Comparison of ENCODE assay signal across 8 cellular contexts in the genomic region with DNA sequence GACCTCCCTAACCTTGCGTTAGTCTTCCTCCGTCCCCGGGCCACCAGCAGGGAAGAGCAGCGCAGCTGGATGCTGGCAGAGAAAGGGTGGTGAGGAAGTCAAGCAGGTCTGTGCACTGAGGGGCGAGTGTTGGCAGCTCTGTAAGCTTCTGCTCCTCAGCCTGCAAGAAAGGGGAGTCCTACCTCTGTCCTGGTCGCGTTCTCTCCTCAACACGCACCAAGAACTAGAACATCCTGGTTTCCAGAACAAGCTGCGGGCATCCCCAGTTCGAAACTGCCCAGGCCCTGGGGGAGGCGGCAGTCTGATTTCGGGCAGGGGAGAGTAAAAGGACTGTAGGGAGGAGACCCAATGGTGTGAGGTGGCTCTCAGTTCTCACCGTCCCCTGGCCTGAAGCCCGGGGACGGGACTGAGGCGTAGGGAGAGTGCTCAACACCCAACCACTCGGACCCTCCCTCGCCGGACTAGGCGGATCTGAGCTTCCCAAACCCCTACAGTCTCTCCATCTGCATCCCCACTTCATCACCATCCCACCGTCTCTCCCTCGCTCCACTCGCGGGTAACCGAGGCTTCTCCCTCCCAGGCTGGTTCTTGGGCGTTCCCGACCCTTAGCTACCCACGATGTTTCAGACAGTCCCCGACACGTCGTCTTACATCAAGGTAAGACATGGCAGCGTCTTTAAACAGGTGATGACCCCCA. TPM values are rescaled to one million over a fixed set of nuclear protein-coding genes. Genes with fewer than 3 reads are reported as not detected.
DNase-seq lines count a peak whose midpoint lies in the region; ATAC-seq and TF ChIP-seq lines count a peak whose summit lies in the region.

No MANE protein-coding gene starts in this region.

- H3K36me3 Mint-ChIP-seq in Calu3 (ENCODE audit: insufficient read depth, unreplicated experiment) (no peaks in the 10 kb centered on the region), HFFc6 (ENCODE audit: low read depth) (no peaks in the 10 kb centered on the region)
- peaks cover 3% of the 10 kb centered on the region for H3K36me3 Mint-ChIP-seq in activated naive CD8-positive, alpha-beta T cell treated with anti-CD3 and anti-CD28 coated beads for 36 hours
- peaks cover 0 to 3% (median 0%) of the 10 kb centered on the region in 5 donors for H3K36me3 Mint-ChIP-seq in naive thymus-derived CD4-positive, alpha-beta T cell

- CTCF ChIA-PET in Calu3 (lab: Charles Lee): interaction anchor here (0.5 to 0.6 kb wide), 3 partner anchors 11 to 560 kb away, joined by 3 to 4 read pairs (median 3); no protein-coding TSS in a partner anchor
- CTCF ChIA-PET in naive thymus-derived CD4-positive, alpha-beta T cell (lab: Charles Lee): interaction anchor here (0.6 to 1.9 kb wide), 8 partner anchors 15 to 528 kb away, joined by 3 to 7 read pairs (median 4); no protein-coding TSS in a partner anchor

- H3K36me3 ChIP-seq in naive thymus-derived CD4-positive, alpha-beta T cell (ENCODE audit: control insufficient read depth in 2 of 3, insufficient read depth in 3 of 3, low read length in 3 of 3): no peaks in the 10 kb centered on the region

- no peak for DNase-seq in Calu3
- DNase-seq in HFFc6: no peak
- DNase-seq in activated naive CD8-positive, alpha-beta T cell treated with anti-CD3 and anti-CD28 coated beads for 36 hours: no peak
- DNase-seq in naive thymus-derived CD4-positive, alpha-beta T cell: peak in 3 of 9 donors; percentile 21 to 32 (median 31)
- no peak for DNase-seq in foreskin fibroblast
- no peak for DNase-seq in activated effector memory CD4-positive, alpha-beta T cell treated with anti-CD3 and anti-CD28 coated beads, Interleukin-2, amount 50 U/mL, for 16 hours
- DNase-seq in NK-92 treated with Interleukin-12 subunit alpha and Interleukin-12 subunit beta, amount 100 ng/mL, for 24 hours (lab: John Stamatoyannopoulos, UW): no peak
- DNase-seq in stimulated activated CD4-positive, alpha-beta T cell treated with anti-CD3 and anti-CD28 coated beads, Interleukin-1b, Interleukin-23, amount 100 ng/mL, for 48 hours: no peak

- no peak for TF ChIP-seq CTCF in Calu3 (IDR thresholded peaks at IDR 0.05; ENCODE audit: unreplicated experiment)
- no peak for TF ChIP-seq CTCF in HFFc6 (IDR thresholded peaks at IDR 0.05)
- TF ChIP-seq CTCF in foreskin fibroblast (IDR thresholded peaks at IDR 0.05; ENCODE audit: low read depth, low read length): no peak

- H3K9me3 ChIP-seq in naive thymus-derived CD4-positive, alpha-beta T cell (ENCODE audit: control insufficient read depth in 2 of 3, low read length in 3 of 3): no peaks in the 10 kb centered on the region

- peak overlapping the region; percentile 36 for H3K4me3 Mint-ChIP-seq in Calu3 (ENCODE audit: low read depth, unreplicated experiment)
- H3K4me3 Mint-ChIP-seq in HFFc6: peak overlapping the region; percentile 17; the same call in 1 of the 2 replicates
- H3K4me3 Mint-ChIP-seq in activated naive CD8-positive, alpha-beta T cell treated with anti-CD3 and anti-CD28 coated beads for 36 hours: peak overlapping the region; percentile 79
- H3K4me3 Mint-ChIP-seq in naive thymus-derived CD4-positive, alpha-beta T cell: peak overlapping the region; percentile 78 to 94 (median 86)

- peaks cover 60% of the 10 kb centered on the region for H3K27me3 Mint-ChIP-seq in Calu3 (ENCODE audit: unreplicated experiment)
- H3K27me3 Mint-ChIP-seq in HFFc6 (ENCODE audit: insufficient read depth): peaks cover 41% of the 10 kb centered on the region
- peaks cover 40% of the 10 kb centered on the region for H3K27me3 Mint-ChIP-seq in activated naive CD8-positive, alpha-beta T cell treated with anti-CD3 and anti-CD28 coated beads for 36 hours
- H3K27me3 Mint-ChIP-seq in naive thymus-derived CD4-positive, alpha-beta T cell: peaks cover 17 to 82% (median 34%) of the 10 kb centered on the region in 5 donors

- POLR2A ChIA-PET in naive thymus-derived CD4-positive, alpha-beta T cell (lab: Charles Lee): interaction anchor here (0.7 to 1.7 kb wide), 9 partner anchors 9 to 514 kb away, joined by 3 to 6 read pairs (median 4); no protein-coding TSS in a partner anchor

- peak overlapping the region; percentile 73 for H3K4me3 ChIP-seq in naive thymus-derived CD4-positive, alpha-beta T cell (ENCODE audit: low read length)
- no peak overlapping the region for H3K4me3 ChIP-seq in foreskin fibroblast (ENCODE audit: low read depth in 1 of 2, low read length in 2 of 2)

- intact Hi-C loops in Calu3 (cut with micrococcal nuclease; ENCODE audit: unreplicated experiment): no loop called here
- intact Hi-C loops in naive thymus-derived CD4-positive, alpha-beta T cell (cut with micrococcal nuclease): loop anchor here in 1 of 2 donors (1.0 to 5.0 kb wide), 2 partner anchors 8 to 39 kb away; partner anchors contain the start of gene FLI1

- H3K4me1 ChIP-seq in naive thymus-derived CD4-positive, alpha-beta T cell (ENCODE audit: control insufficient read depth in 2 of 2, insufficient read depth in 2 of 2, low read length in 2 of 2): peaks cover 17 to 34% of the 10 kb centered on the region in 2 donors

- peaks cover 4 to 13% of the 10 kb centered on the region in 2 donors for H3K27me3 ChIP-seq in naive thymus-derived CD4-positive, alpha-beta T cell (ENCODE audit: control insufficient read depth in 2 of 2, insufficient read depth in 2 of 2, low read length in 2 of 2)

- H3K4me1 Mint-ChIP-seq in Calu3 (ENCODE audit: low read depth, unreplicated experiment) (no peaks in the 10 kb centered on the region), HFFc6 (ENCODE audit: low read depth) (peaks cover 38% of the 10 kb centered on the region)
- H3K4me1 Mint-ChIP-seq in activated naive CD8-positive, alpha-beta T cell treated with anti-CD3 and anti-CD28 coated beads for 36 hours: peaks cover 40% of the 10 kb centered on the region
- H3K4me1 Mint-ChIP-seq in naive thymus-derived CD4-positive, alpha-beta T cell: peaks cover 33 to 59% (median 52%) of the 10 kb centered on the region in 7 donors

- H3K27ac Mint-ChIP-seq in Calu3 (ENCODE audit: unreplicated experiment) (no peak overlapping the region), HFFc6 (no peak overlapping the region)
- H3K27ac Mint-ChIP-seq in activated naive CD8-positive, alpha-beta T cell treated with anti-CD3 and anti-CD28 coated beads for 36 hours: no peak overlapping the region
- H3K27ac Mint-ChIP-seq in naive thymus-derived CD4-positive, alpha-beta T cell: peak overlapping the region in 1 of 9 donors; percentile 2

- ATAC-seq in naive thymus-derived CD4-positive, alpha-beta T cell: peak; percentile 47

- H3K9me3 Mint-ChIP-seq in Calu3 (ENCODE audit: low read depth, unreplicated experiment): peaks cover 5% of the 10 kb centered on the region
- no peaks in the 10 kb centered on the region for H3K9me3 Mint-ChIP-seq in HFFc6
- no peaks in the 10 kb centered on the region for H3K9me3 Mint-ChIP-seq in activated naive CD8-positive, alpha-beta T cell treated with anti-CD3 and anti-CD28 coated beads for 36 hours
- H3K9me3 Mint-ChIP-seq in naive thymus-derived CD4-positive, alpha-beta T cell: peaks cover 0 to 3% (median 0%) of the 10 kb centered on the region in 11 donors

- no TSS peak for BruUV-seq in Calu3 (replicated peaks; lab: Mats Ljungman, UMichigan)

- no peak overlapping the region for H3K27ac ChIP-seq in naive thymus-derived CD4-positive, alpha-beta T cell (ENCODE audit: low read depth, low read length)

RNA-seq across cellular contexts. Expression of gene FLI1, which starts 7.7 kb away (rescaled TPM):
- 0.17 TPM in 1 of 2 replicates, not detected in the other for total RNA-seq in Calu3 (2022)
- total RNA-seq in HFFc6 (2021; fragmentation: NEBNext Ultra II Directional; extraction: Animal tissue kit (Norgen Biotek cat#: 25700)): 10 to 100 TPM; 11.0 to 24.2 (median 19.8) TPM
- 10 to 100 TPM; 37.5 to 38.9 TPM for total RNA-seq in activated naive CD8-positive, alpha-beta T cell treated with anti-CD3 and anti-CD28 coated beads for 36 hours
- 100 to 1,000 TPM in 1 of 5 experiments, 10 to 100 TPM in 4; 80.8 to 108 (median 89.3) TPM for total RNA-seq in naive thymus-derived CD4-positive, alpha-beta T cell
- polyA plus RNA-seq in naive thymus-derived CD4-positive, alpha-beta T cell: 10 to 100 TPM; 52.1 to 53.8 TPM

Comparison
In these comparisons a context has a peak if more than half of its experiments do, and no peak if none do; other contexts are left out.
1. H3K4me3 Mint-ChIP-seq: peak in every context shown above with its lines; median percentile 86 in naive thymus-derived CD4-positive, alpha-beta T cell; 79 in activated naive CD8-positive, alpha-beta T cell treated with anti-CD3 and anti-CD28 coated beads for 36 hours; 36 in Calu3; 17 in HFFc6.
2. RNA of gene FLI1, which starts 7.7 kb away (total RNA-seq): 80.8 to 108 TPM in naive thymus-derived CD4-positive, alpha-beta T cell, 37.5 to 38.9 TPM in activated naive CD8-positive, alpha-beta T cell treated with anti-CD3 and anti-CD28 coated beads for 36 hours and 11.0 to 24.2 TPM in HFFc6; 0.17 TPM in Calu3; every median in the first group is over 10 times any median in the second.